8 cellular contexts compared by ENCODE assay signal in genomic region chr19:56393119-56394012, GRCh38. TPM values are rescaled to one million over a fixed set of nuclear protein-coding genes. Genes with fewer than 3 reads are reported as not detected.
A peak's percentile ranks its signal among the peaks of the same experiment; 100 is the strongest.
DNase-seq lines count a peak whose midpoint lies in the region; ATAC-seq and TF ChIP-seq lines count a peak whose summit lies in the region.

Gene ZNF582, minus strand, starts transcription at chr19:56393534. Its CDS starts 1,782 bp downstream, at chr19:56391752.

- peaks cover 22% of the 10 kb centered on the region for H3K9me3 ChIP-seq in CD8-positive, alpha-beta memory T cell (ENCODE audit: low read length)

- CTCF ChIA-PET in CD8-positive, alpha-beta memory T cell (lab: Charles Lee): interaction anchor here (0.7 to 1.5 kb wide), 4 partner anchors 10 to 798 kb away, joined by 3 to 4 read pairs (median 3); partner anchors contain the start of gene ZNF264

- H3K4me1 Mint-ChIP-seq in CD8-positive, alpha-beta memory T cell: peaks cover 7 to 23% (median 12%) of the 10 kb centered on the region in 3 donors
- H3K4me1 Mint-ChIP-seq in nephron: peaks cover 5% of the 10 kb centered on the region

- H3K9me3 Mint-ChIP-seq in CD8-positive, alpha-beta memory T cell: peaks cover 21 to 69% (median 40%) of the 10 kb centered on the region in 5 donors
- peaks cover 61% of the 10 kb centered on the region for H3K9me3 Mint-ChIP-seq in nephron

- peaks cover 15% of the 10 kb centered on the region for H3K36me3 ChIP-seq in CD8-positive, alpha-beta memory T cell (ENCODE audit: insufficient read depth, low read length)

- H3K27me3 Mint-ChIP-seq in CD8-positive, alpha-beta memory T cell: peaks cover 0 to 4% of the 10 kb centered on the region in 2 donors
- H3K27me3 Mint-ChIP-seq in nephron (ENCODE audit: low read depth): no peaks in the 10 kb centered on the region

- H3K4me3 Mint-ChIP-seq in CD8-positive, alpha-beta memory T cell: peak within 1 kb of the TSS; percentile 91 to 100 (median 96)
- peak within 1 kb of the TSS; percentile 96 to 99 (median 96) for H3K4me3 Mint-ChIP-seq in nephron

- DNase-seq in CD8-positive, alpha-beta memory T cell: peak; percentile 84 to 96 (median 91)
- DNase-seq in HS-27A (ENCODE audit: low read depth) (peak; percentile 87), OCI-M2 (lab: John Stamatoyannopoulos, UW; ENCODE audit: unreplicated experiment) (peak; percentile 83), fibroblast of the conjunctiva (ENCODE audit: low read depth) (peak; percentile 95)
- DNase-seq in activated T-helper 9 cell treated with anti-CD3 and anti-CD28 coated beads, Interleukin-2, amount 50 U/mL, for 16 hours (ENCODE audit: low read depth): peak; percentile 84
- DNase-seq in stimulated activated naive CD8-positive, alpha-beta T cell treated with anti-CD3 and anti-CD28 coated beads, Interleukin-15, Interleukin-2, amounts not matched to agents 100 U/mL and 50 U/mL, for 24 hours: peak; percentile 89

- TF ChIP-seq CTCF in nephron (IDR thresholded peaks at IDR 0.05; ENCODE audit: unreplicated experiment in 3 of 3): peak; percentile 74 to 93 (median 86)

- peak within 1 kb of the TSS; percentile 95 for H3K27ac ChIP-seq in CD8-positive, alpha-beta memory T cell (ENCODE audit: low read depth, low read length)

- H3K4me3 ChIP-seq in CD8-positive, alpha-beta memory T cell (ENCODE audit: low read length): peak within 1 kb of the TSS; percentile 88

- no peaks in the 10 kb centered on the region for H3K27me3 ChIP-seq in CD8-positive, alpha-beta memory T cell (ENCODE audit: insufficient read depth, low read length, poor library complexity, severe bottlenecking)

- peaks cover 7% of the 10 kb centered on the region for H3K4me1 ChIP-seq in CD8-positive, alpha-beta memory T cell (ENCODE audit: insufficient read depth, low read length)

- peak within 1 kb of the TSS; percentile 78 to 97 (median 95) for H3K27ac Mint-ChIP-seq in CD8-positive, alpha-beta memory T cell
- H3K27ac Mint-ChIP-seq in nephron: peak within 1 kb of the TSS; percentile 91 to 94 (median 94)

- H3K36me3 Mint-ChIP-seq in CD8-positive, alpha-beta memory T cell: peaks cover 21 to 70% (median 51%) of the 10 kb centered on the region in 3 donors
- H3K36me3 Mint-ChIP-seq in nephron (ENCODE audit: low read depth): peaks cover 86% of the 10 kb centered on the region

- peak; percentile 96 for ATAC-seq in GM19463 (IDR thresholded peaks at IDR 0.05; ENCODE audit: unreplicated experiment)
- peak; percentile 98 for ATAC-seq in stimulated activated naive CD8-positive, alpha-beta T cell treated with anti-CD3 and anti-CD28 coated beads, Interleukin-15, Interleukin-2, amounts not matched to agents 100 U/mL and 50 U/mL, for 24 hours

- POLR2A ChIA-PET in CD8-positive, alpha-beta memory T cell (lab: Charles Lee): interaction anchor here (1.2 kb wide), 1 partner anchor 10 kb away, joined by 6 read pairs; the partner anchor contains the start of gene ZNF583

RNA-seq across cellular contexts. Expression of gene ZNF582, which starts in this region (rescaled TPM):
- 1 to 10 TPM; 2.1 to 2.6 TPM for total RNA-seq in CD8-positive, alpha-beta memory T cell
- polyA plus RNA-seq in CD8-positive, alpha-beta memory T cell: 9.0 TPM

Comparison
In these comparisons a context has a peak if more than half of its experiments do, and no peak if none do; other contexts are left out.
1. Peak in every context shown above with its lines: DNase-seq, ATAC-seq, H3K4me3 ChIP-seq and H3K27ac ChIP-seq.